In genomic region chr16:67535201-67535600, GRCh38 we compare ENCODE assay signal across 22 cellular contexts. TPM values are rescaled to one million over a fixed set of nuclear protein-coding genes. Genes with fewer than 3 reads are reported as not detected.
DNase-seq lines count a peak whose midpoint lies in the region; TF ChIP-seq lines count a peak whose summit lies in the region.
"Had no signal": no experiment of that assay in that cellular context is flagged by ENCODE, and none has a peak within 500 bp of the region (broad histone marks: within the 10 kb centered on the region; RNA-seq: fewer than 3 reads in every experiment).

No MANE protein-coding gene starts in this region.

- peak overlapping the region in 10 of 11 experiments; percentile 10 to 99 (median 98); a peak in 15 of 22 replicates for H3K4me2 ChIP-seq in BLaER1 treated with 17β-estradiol and CSF1 and Interleukin-3, amounts not matched to agents 10 nM and 100 nM

- H3K4me3 Mint-ChIP-seq in IgD-negative memory B cell (peak overlapping the region in 3 of 4 donors; percentile 2 to 94 (median 64)), nephron (peak overlapping the region; percentile 46 to 89 (median 81))
- no peak overlapping the region for H3K4me3 Mint-ChIP-seq in dendritic cell treated with granulocyte-macrophage colony-stimulating factor and Interleukin-4, amounts not matched to agents 40 ng/mL and 50 ng/mL, for 4 days

- no peaks in the 10 kb centered on the region for H3K27me3 ChIP-seq in BLaER1 treated with 17β-estradiol and CSF1 and Interleukin-3, amounts not matched to agents 10 nM and 100 nM
- no peaks in the 10 kb centered on the region for H3K27me3 ChIP-seq in ascending aorta

- no peak overlapping the region for H3K27ac ChIP-seq in BLaER1 treated with 17β-estradiol and CSF1 and Interleukin-3, amounts not matched to agents 10 nM and 100 nM
- H3K27ac ChIP-seq in ascending aorta, result no peak overlapping the region
- H3K27ac ChIP-seq: epithelial cell of prostate had no signal

- DNase-seq in ascending aorta (ENCODE audit: low spot score in 2 of 2) (no peak), kidney tubule cell (ENCODE audit: low spot score) (no peak), OCI-M2 (lab: John Stamatoyannopoulos, UW; ENCODE audit: unreplicated experiment) (no peak), T-helper 2 cell (no peak)
- DNase-seq: activated CD4-positive, alpha-beta T cell treated with anti-CD3 and anti-CD28 coated beads for 48 hours; activated gamma-delta T cell treated with Interleukin-2 at 50 U/mL for 16 hours; AML-193; cortex of kidney; left cardiac atrium; NCI-H1092; NCI-H2081; NCI-H510A; stimulated activated CD4-positive, alpha-beta T cell treated with anti-CD3 and anti-CD28 coated beads, Interleukin-4, amount 100 ng/mL, for 1 hour had no signal

- H3K36me3 Mint-ChIP-seq in IgD-negative memory B cell (peaks cover 3% of the 10 kb centered on the region), nephron (ENCODE audit: low read depth) (peaks cover 14% of the 10 kb centered on the region)
- peaks cover 61% of the 10 kb centered on the region for H3K36me3 Mint-ChIP-seq in dendritic cell treated with granulocyte-macrophage colony-stimulating factor and Interleukin-4, amounts not matched to agents 40 ng/mL and 50 ng/mL, for 4 days (ENCODE audit: low read depth)

- H3K36me3 ChIP-seq in BLaER1 treated with 17β-estradiol and CSF1 and Interleukin-3, amounts not matched to agents 10 nM and 100 nM, result peaks cover 8 to 56% (median 19%) of the 10 kb centered on the region in 11 experiments
- H3K36me3 ChIP-seq in ascending aorta, result peaks cover 7 to 13% of the 10 kb centered on the region in 2 donors

- peak overlapping the region in 2 of 3 donors; percentile 78 to 94 for H3K27ac Mint-ChIP-seq in IgD-negative memory B cell
- H3K27ac Mint-ChIP-seq in dendritic cell treated with granulocyte-macrophage colony-stimulating factor and Interleukin-4, amounts not matched to agents 40 ng/mL and 50 ng/mL, for 4 days, result peak overlapping the region; percentile 7
- H3K27ac Mint-ChIP-seq in nephron, result no peak overlapping the region

- peaks cover 46 to 58% (median 47%) of the 10 kb centered on the region in 3 donors for H3K4me1 Mint-ChIP-seq in IgD-negative memory B cell
- peaks cover 75% of the 10 kb centered on the region for H3K4me1 Mint-ChIP-seq in dendritic cell treated with granulocyte-macrophage colony-stimulating factor and Interleukin-4, amounts not matched to agents 40 ng/mL and 50 ng/mL, for 4 days (ENCODE audit: low read depth)
- H3K4me1 Mint-ChIP-seq in nephron, result peaks cover 40% of the 10 kb centered on the region

- peak overlapping the region in 1 of 11 experiments; percentile 4; a peak in 1 of 22 replicates for H3K9ac ChIP-seq in BLaER1 treated with 17β-estradiol and CSF1 and Interleukin-3, amounts not matched to agents 10 nM and 100 nM

- peaks cover 5% of the 10 kb centered on the region for H3K27me3 Mint-ChIP-seq in IgD-negative memory B cell
- H3K27me3 Mint-ChIP-seq in dendritic cell treated with granulocyte-macrophage colony-stimulating factor and Interleukin-4, amounts not matched to agents 40 ng/mL and 50 ng/mL, for 4 days, result peaks cover 7% of the 10 kb centered on the region
- H3K27me3 Mint-ChIP-seq in nephron (ENCODE audit: low read depth), result peaks cover 40% of the 10 kb centered on the region

- no peaks in the 10 kb centered on the region for H3K9me3 ChIP-seq in BLaER1 treated with 17β-estradiol and CSF1 and Interleukin-3, amounts not matched to agents 10 nM and 100 nM (replicated peaks in 1 of 11)
- no peaks in the 10 kb centered on the region for H3K9me3 ChIP-seq in ascending aorta

- peaks cover 89 to 96% (median 93%) of the 10 kb centered on the region in 10 experiments for H3K4me1 ChIP-seq in BLaER1 treated with 17β-estradiol and CSF1 and Interleukin-3, amounts not matched to agents 10 nM and 100 nM
- H3K4me1 ChIP-seq in ascending aorta, result peaks cover 16 to 25% of the 10 kb centered on the region in 2 donors

- no peak overlapping the region for H3K4me3 ChIP-seq in BLaER1 treated with 17β-estradiol and CSF1 and Interleukin-3, amounts not matched to agents 10 nM and 100 nM
- H3K4me3 ChIP-seq in ascending aorta, result no peak overlapping the region
- H3K4me3 ChIP-seq: skin epidermis had no signal

- no peak for TF ChIP-seq CTCF in nephron (IDR thresholded peaks at IDR 0.05; ENCODE audit: unreplicated experiment in 3 of 3)
- TF ChIP-seq CTCF in ascending aorta (IDR thresholded peaks at IDR 0.05), result no peak

- intact Hi-C loops in dendritic cell treated with granulocyte-macrophage colony-stimulating factor and Interleukin-4, amounts not matched to agents 40 ng/mL and 50 ng/mL, for 4 days (cut with micrococcal nuclease), result no loop called here
- intact Hi-C loops in ascending aorta (cut with DNase I), result no loop called here

- H3K9me3 Mint-ChIP-seq in IgD-negative memory B cell (no peaks in the 10 kb centered on the region), nephron (no peaks in the 10 kb centered on the region)
- H3K9me3 Mint-ChIP-seq in dendritic cell treated with granulocyte-macrophage colony-stimulating factor and Interleukin-4, amounts not matched to agents 40 ng/mL and 50 ng/mL, for 4 days, result no peaks in the 10 kb centered on the region

- peaks cover 81 to 100% (median 97%) of the 10 kb centered on the region in 11 experiments for H4K20me1 ChIP-seq in BLaER1 treated with 17β-estradiol and CSF1 and Interleukin-3, amounts not matched to agents 10 nM and 100 nM

RNA-seq across cellular contexts. Expression of gene RIPOR1, which starts 6.6 kb away (rescaled TPM):
- 43.8 TPM for polyA plus RNA-seq in IgD-negative memory B cell
- total RNA-seq in ascending aorta, result 182 TPM

RNA-seq across cellular contexts. Expression of gene CTCF, which starts 27.1 kb away (rescaled TPM):
- 70.9 TPM for polyA plus RNA-seq in IgD-negative memory B cell
- 38.6 TPM for total RNA-seq in ascending aorta

RNA-seq across cellular contexts. Expression of gene AGRP, which starts 51.9 kb away (rescaled TPM):
- not detected for polyA plus RNA-seq in IgD-negative memory B cell
- total RNA-seq in ascending aorta, result not detected
- total RNA-seq: frontal cortex, left cardiac atrium, OCI-LY7, SK-MEL-5 had no signal

RNA-seq across cellular contexts. Expression of gene ATP6V0D1, which starts 54.2 kb away (rescaled TPM):
- polyA plus RNA-seq in IgD-negative memory B cell, result 160 TPM
- total RNA-seq in ascending aorta, result 64.3 TPM

Comparison
In these comparisons a context has a peak if more than half of its experiments do, and no peak if none do; other contexts are left out.
1. H3K27ac Mint-ChIP-seq: peak in IgD-negative memory B cell (2 of 3) and dendritic cell treated with granulocyte-macrophage colony-stimulating factor and Interleukin-4, amounts not matched to agents 40 ng/mL and 50 ng/mL, for 4 days (single experiment); none in nephron (0 of 3).